In the genomic region with DNA sequence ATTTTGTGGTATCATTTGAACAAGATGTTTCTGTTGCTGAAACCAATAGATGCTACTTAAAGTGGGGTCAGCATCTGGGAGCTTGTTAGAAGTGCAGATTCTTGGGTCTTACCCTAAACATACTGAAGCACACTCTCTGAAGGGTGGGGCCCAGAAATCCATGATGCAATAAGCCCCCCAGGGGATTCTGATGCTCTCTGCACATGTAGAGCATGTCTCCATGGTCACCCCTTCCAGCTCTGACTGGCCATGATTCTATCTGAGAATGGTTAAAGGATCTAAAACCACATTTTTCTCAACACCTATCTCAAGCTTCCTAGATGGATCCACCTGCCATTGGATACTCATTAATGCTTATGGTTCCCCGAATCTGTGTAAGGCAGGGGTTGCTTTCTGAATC, we compare ENCODE assay signal across 26 cellular contexts.
"Had no signal": no experiment of that assay in that cellular context is flagged by ENCODE, and none has a peak within 500 bp of the region (broad histone marks: within the 10 kb centered on the region; RNA-seq: fewer than 3 reads in every experiment).

No MANE protein-coding gene starts in this region.

- H3K27ac Mint-ChIP-seq: activated CD4-positive, alpha-beta T cell treated with anti-CD3 and anti-CD28 coated beads, Interleukin-2, amount 10 ng/mL, durations not matched to agents 7 days and 5 days; activated CD8-positive, alpha-beta T cell treated with anti-CD3 and anti-CD28 coated beads, Interleukin-2, amount 10 ng/mL, durations not matched to agents 7 days and 5 days; activated naive CD4-positive, alpha-beta T cell treated with anti-CD3 and anti-CD28 coated beads for 36 hours; activated T-cell treated with anti-CD3 and anti-CD28 coated beads, Interleukin-2, amount 50 U/mL, for 24 hours; nephron progenitor cell had no signal

- DNase-seq: activated CD4-positive, alpha-beta T cell treated with anti-CD3 and anti-CD28 coated beads, Interleukin-2, amount 10 ng/mL, durations not matched to agents 7 days and 5 days; activated CD8-positive, alpha-beta T cell treated with anti-CD3 and anti-CD28 coated beads, Interleukin-2, amount 10 ng/mL, durations not matched to agents 7 days and 5 days; activated naive CD4-positive, alpha-beta T cell treated with anti-CD3 and anti-CD28 coated beads for 36 hours; activated T-cell treated with anti-CD3 and anti-CD28 coated beads, Interleukin-2, amount 50 U/mL, for 24 hours; anterior cingulate cortex; brain microvascular endothelial cell; central memory CD4-positive, alpha-beta T cell; colonic mucosa; erythroblast; foreskin fibroblast; glutamatergic neuron; hippocampal formation; midbrain; nephron progenitor cell; occipital lobe; small intestine; stimulated activated CD4-positive, alpha-beta T cell treated with anti-CD3 and anti-CD28 coated beads, Interleukin-4, amount 100 ng/mL, for 1 hour; stomach; T-helper 1 cell; T1000 had no signal

- H3K27ac ChIP-seq: brain microvascular endothelial cell, colonic mucosa had no signal

- H3K36me3 ChIP-seq: brain microvascular endothelial cell, colonic mucosa had no signal

- FAIRE-seq: endometrium, islet of Langerhans, small intestine had no signal

- H3K4me3 Mint-ChIP-seq: activated CD4-positive, alpha-beta T cell treated with anti-CD3 and anti-CD28 coated beads, Interleukin-2, amount 10 ng/mL, durations not matched to agents 7 days and 5 days; activated CD8-positive, alpha-beta T cell treated with anti-CD3 and anti-CD28 coated beads, Interleukin-2, amount 10 ng/mL, durations not matched to agents 7 days and 5 days; activated naive CD4-positive, alpha-beta T cell treated with anti-CD3 and anti-CD28 coated beads for 36 hours; activated T-cell treated with anti-CD3 and anti-CD28 coated beads, Interleukin-2, amount 50 U/mL, for 24 hours; nephron progenitor cell had no signal

- H3K27me3 ChIP-seq: brain microvascular endothelial cell, colonic mucosa, stomach had no signal

- H3K9me3 ChIP-seq: colonic mucosa, stomach had no signal

- H3K9me3 Mint-ChIP-seq: activated CD4-positive, alpha-beta T cell treated with anti-CD3 and anti-CD28 coated beads, Interleukin-2, amount 10 ng/mL, durations not matched to agents 7 days and 5 days; activated naive CD4-positive, alpha-beta T cell treated with anti-CD3 and anti-CD28 coated beads for 36 hours; activated T-cell treated with anti-CD3 and anti-CD28 coated beads, Interleukin-2, amount 50 U/mL, for 24 hours; nephron progenitor cell had no signal

- ATAC-seq: activated CD4-positive, CD25-positive, alpha-beta regulatory T cell treated with anti-CD3 and anti-CD28 coated beads, Interleukin-2, amount 50 U/mL, for 24 hours; activated CD8-positive, alpha-beta T cell treated with anti-CD3 and anti-CD28 coated beads, Interleukin-2, amount 10 ng/mL, durations not matched to agents 7 days and 5 days; left lobe of liver; SK-N-SH treated with all-trans-retinoic acid at 6 μM for 48 hours had no signal

- H3K4me3 ChIP-seq: colonic mucosa, lung, stomach had no signal
